1 cellular context compared by ENCODE assay signal in genomic region chr20:53595742-53596141, GRCh38.
TF ChIP-seq lines count a peak whose summit lies in the region.
"Not testable (repeated sequence)": the region's sequence is repeated elsewhere in the genome, so short reads cannot be mapped to it uniquely, and the experiment has no call there.

No MANE protein-coding gene starts in this region.

TF ChIP-seq in HepG2, 621 proteins besides CTCF, POLR2A, EP300 and RAD21 (continued from another document and continues in another):
- TF ChIP-seq POGZ (CRISPR knock-in tag; IDR thresholded peaks at IDR 0.05) (0 out of 2 replicates have a peak, but pooled peaks have one; percentile 17), POLR2AphosphoS2 (IDR thresholded peaks at IDR 0.05; ENCODE audit: low read depth, low read length) (0 out of 2 replicates have a peak, but pooled peaks have one; percentile 63), FOXO1 (CRISPR knock-in tag; IDR thresholded peaks at IDR 0.05) (peak; percentile 94), IRF2 (CRISPR knock-in tag; IDR thresholded peaks at IDR 0.05) (peak; percentile 71; the same call in 1 of the 2 replicates), ARID5B (CRISPR knock-in tag; IDR thresholded peaks at IDR 0.05) (peak; percentile 81), FOXP1 (IDR thresholded peaks at IDR 0.05) (peak; percentile 84), FOXP1 (CRISPR knock-in tag; IDR thresholded peaks at IDR 0.05) (peak; percentile 96), CEBPG (CRISPR knock-in tag; IDR thresholded peaks at IDR 0.05) (peak; percentile 62), SIX4 (CRISPR knock-in tag; IDR thresholded peaks at IDR 0.05) (0 out of 2 replicates have a peak, but pooled peaks have one; percentile 38), ELF3 (CRISPR knock-in tag; IDR thresholded peaks at IDR 0.05) (peak; percentile 79), HOMEZ (CRISPR knock-in tag; IDR thresholded peaks at IDR 0.05; ENCODE audit: low read depth) (peak; percentile 45; the same call in 1 of the 2 replicates), RXRB (CRISPR knock-in tag; IDR thresholded peaks at IDR 0.05; ENCODE audit: borderline replicate concordance) (peak; percentile 85), PAXIP1 (CRISPR knock-in tag; conservative IDR thresholded peaks at IDR 0.05) (peak; percentile 92), MED1 (CRISPR knock-in tag; IDR thresholded peaks at IDR 0.05) (peak; percentile 84), FOXA1 (CRISPR knock-in tag; IDR thresholded peaks at IDR 0.05) (peak; percentile 66), YEATS2 (CRISPR knock-in tag; IDR thresholded peaks at IDR 0.05; ENCODE audit: borderline replicate concordance) (peak; percentile 26; the same call in 1 of the 2 replicates), FOXA3 (CRISPR knock-in tag; IDR thresholded peaks at IDR 0.05) (peak; percentile 85), LCORL (IDR thresholded peaks at IDR 0.05) (0 out of 2 replicates have a peak, but pooled peaks have one; percentile 21), LCORL (CRISPR knock-in tag; IDR thresholded peaks at IDR 0.05) (peak; percentile 58; the same call in 1 of the 2 replicates), FOXK2 (IDR thresholded peaks at IDR 0.05) (peak; percentile 59; the same call in 1 of the 2 replicates), HOXA5 (CRISPR knock-in tag; IDR thresholded peaks at IDR 0.05) (0 out of 2 replicates have a peak, but pooled peaks have one; percentile 31), CREB1 (IDR thresholded peaks at IDR 0.05) (peak; percentile 15; the same call in 1 of the 2 replicates), STAG1 (CRISPR knock-in tag; IDR thresholded peaks at IDR 0.05) (peak; percentile 22; the same call in 1 of the 2 replicates), RFX3 (CRISPR knock-in tag; IDR thresholded peaks at IDR 0.05) (0 out of 2 replicates have a peak, but pooled peaks have one; percentile 27), KDM6A (CRISPR knock-in tag; IDR thresholded peaks at IDR 0.05; ENCODE audit: low read depth) (peak; percentile 73), FOXK1 (CRISPR knock-in tag; IDR thresholded peaks at IDR 0.05; ENCODE audit: borderline replicate concordance, low read depth) (peak; percentile 84; the same call in 1 of the 2 replicates), NR2F2 (IDR thresholded peaks at IDR 0.05; ENCODE audit: borderline replicate concordance, low read depth) (peak; percentile 73), RBFOX2 (IDR thresholded peaks at IDR 0.05; ENCODE audit: low read depth, low read length) (peak; percentile 37; the same call in 1 of the 2 replicates), ZNF609 (CRISPR knock-in tag; IDR thresholded peaks at IDR 0.05; ENCODE audit: borderline replicate concordance) (peak; percentile 60; the same call in 1 of the 2 replicates), TBX3 (IDR thresholded peaks at IDR 0.05; ENCODE audit: borderline replicate concordance) (peak; percentile 57; the same call in 1 of the 2 replicates), SIX1 (CRISPR knock-in tag; IDR thresholded peaks at IDR 0.05; ENCODE audit: borderline replicate concordance) (peak; percentile 48; the same call in 1 of the 2 replicates), ZGPAT (CRISPR knock-in tag; IDR thresholded peaks at IDR 0.05) (peak; percentile 63; the same call in 1 of the 2 replicates), FOXP4 (CRISPR knock-in tag; IDR thresholded peaks at IDR 0.05) (peak; percentile 74), HDAC2 (CRISPR knock-in tag; IDR thresholded peaks at IDR 0.05) (0 out of 2 replicates have a peak, but pooled peaks have one; percentile 60), HMGXB4 (CRISPR knock-in tag; IDR thresholded peaks at IDR 0.05; ENCODE audit: borderline replicate concordance in 1 of 2, low read depth in 1 of 2) (peak in 1 of 2 experiments; percentile 7; a peak in 1 of 4 replicates)
- not testable (repeated sequence) for TF ChIP-seq FOXA1 (IDR thresholded peaks at IDR 0.05); CREB1 (CRISPR knock-in tag; IDR thresholded peaks at IDR 0.05)
